Comparison of ENCODE assay signal across 7 cellular contexts in the genomic region with DNA sequence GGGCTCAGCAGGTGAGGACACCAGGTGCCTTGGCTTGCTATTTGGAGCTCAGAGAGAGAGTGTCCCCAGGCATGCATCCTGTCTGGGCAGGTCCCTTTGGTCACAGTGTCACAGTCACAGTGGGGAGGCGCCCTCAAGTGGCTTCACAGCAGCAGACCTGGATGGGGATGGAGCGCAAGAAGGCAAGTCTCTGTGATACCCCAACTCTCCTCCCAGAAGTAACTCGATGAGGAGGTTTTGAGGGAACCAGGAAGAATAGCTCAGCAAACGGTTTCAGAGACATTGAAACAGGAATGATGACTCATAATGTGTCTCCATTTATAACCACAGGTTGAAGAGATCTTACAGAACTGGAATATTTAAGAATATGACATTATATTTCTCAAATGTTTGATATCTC.
A peak's percentile ranks its signal among the peaks of the same experiment; 100 is the strongest.
DNase-seq lines count a peak whose midpoint lies in the region; ATAC-seq and TF ChIP-seq lines count a peak whose summit lies in the region.

No MANE protein-coding gene starts in this region.

- intact Hi-C loops in left cardiac atrium (cut with DNase I): loop anchor here in 1 of 2 donors (2.0 kb wide), 1 partner anchor 132 kb away; no protein-coding TSS in a partner anchor

- peaks cover 6% of the 10 kb centered on the region for H3K4me1 Mint-ChIP-seq in activated CD8-positive, alpha-beta memory T cell treated with anti-CD3 and anti-CD28 coated beads, Interleukin-2, amount 10 ng/mL, durations not matched to agents 7 days and 5 days
- H3K4me1 Mint-ChIP-seq in CD8-positive, alpha-beta memory T cell: no peaks in the 10 kb centered on the region

- no peak overlapping the region for H3K4me3 Mint-ChIP-seq in activated CD8-positive, alpha-beta memory T cell treated with anti-CD3 and anti-CD28 coated beads, Interleukin-2, amount 10 ng/mL, durations not matched to agents 7 days and 5 days
- no peak overlapping the region for H3K4me3 Mint-ChIP-seq in CD8-positive, alpha-beta memory T cell

- H3K9me3 Mint-ChIP-seq in activated CD8-positive, alpha-beta memory T cell treated with anti-CD3 and anti-CD28 coated beads, Interleukin-2, amount 10 ng/mL, durations not matched to agents 7 days and 5 days (ENCODE audit: low read depth): no peaks in the 10 kb centered on the region
- peaks cover 0 to 5% (median 0%) of the 10 kb centered on the region in 5 donors for H3K9me3 Mint-ChIP-seq in CD8-positive, alpha-beta memory T cell

- no peak overlapping the region for H3K27ac Mint-ChIP-seq in activated CD8-positive, alpha-beta memory T cell treated with anti-CD3 and anti-CD28 coated beads, Interleukin-2, amount 10 ng/mL, durations not matched to agents 7 days and 5 days
- H3K27ac Mint-ChIP-seq in CD8-positive, alpha-beta memory T cell: no peak overlapping the region

- CTCF ChIA-PET in activated CD8-positive, alpha-beta memory T cell treated with anti-CD3 and anti-CD28 coated beads, Interleukin-2, amount 10 ng/mL, durations not matched to agents 7 days and 5 days (lab: Charles Lee): interaction anchor here (0.8 to 2.5 kb wide), 4 partner anchors 14 to 167 kb away, joined by 3 to 13 read pairs (median 4); no protein-coding TSS in a partner anchor
- CTCF ChIA-PET in CD8-positive, alpha-beta memory T cell (lab: Charles Lee): no interaction called here

- POLR2A ChIA-PET in CD8-positive, alpha-beta memory T cell (lab: Charles Lee): no interaction called here

- no peak overlapping the region for H3K4me3 ChIP-seq in GM12865 (ENCODE audit: low read depth, low read length)
- no peak overlapping the region for H3K4me3 ChIP-seq in CD8-positive, alpha-beta memory T cell (ENCODE audit: low read length)

- H3K27me3 ChIP-seq in CD8-positive, alpha-beta memory T cell (ENCODE audit: insufficient read depth, low read length, poor library complexity, severe bottlenecking): peaks cover 4% of the 10 kb centered on the region

- no peaks in the 10 kb centered on the region for H3K36me3 Mint-ChIP-seq in activated CD8-positive, alpha-beta memory T cell treated with anti-CD3 and anti-CD28 coated beads, Interleukin-2, amount 10 ng/mL, durations not matched to agents 7 days and 5 days
- H3K36me3 Mint-ChIP-seq in CD8-positive, alpha-beta memory T cell: no peaks in the 10 kb centered on the region

- TF ChIP-seq CTCF in GM12865 (IDR thresholded peaks at IDR 0.05; ENCODE audit: insufficient read depth, low read depth, low read length, missing control alignments): peak; percentile 76

- peak; percentile 87 for ATAC-seq in GM21526 (IDR thresholded peaks at IDR 0.05; ENCODE audit: low FRiP score, unreplicated experiment)
- ATAC-seq in activated CD8-positive, alpha-beta memory T cell treated with anti-CD3 and anti-CD28 coated beads, Interleukin-2, amount 10 ng/mL, durations not matched to agents 7 days and 5 days: peak; percentile 72
- ATAC-seq in left cardiac atrium: peak; percentile 62 to 71

- no peaks in the 10 kb centered on the region for H3K36me3 ChIP-seq in CD8-positive, alpha-beta memory T cell (ENCODE audit: insufficient read depth, low read length)

- no peaks in the 10 kb centered on the region for H3K9me3 ChIP-seq in CD8-positive, alpha-beta memory T cell (ENCODE audit: low read length)

- DNase-seq in GM12865 (ENCODE audit: low read depth): peak; percentile 81
- peak in 43 of 76 experiments; percentile 3 to 56 (median 17) for DNase-seq in HUDEP-2 (lab: John Stamatoyannopoulos, UW; ENCODE audit: unreplicated experiment in 76 of 76)
- DNase-seq in activated CD8-positive, alpha-beta memory T cell treated with anti-CD3 and anti-CD28 coated beads, Interleukin-2, amount 10 ng/mL, durations not matched to agents 7 days and 5 days: peak; percentile 71
- peak; percentile 31 for DNase-seq in left cardiac atrium
- peak; percentile 8 to 13 for DNase-seq in stimulated activated CD8-positive, alpha-beta memory T cell treated with anti-CD3 and anti-CD28 coated beads, Interleukin-2, amount 100 ng/mL, for 48 hours (ENCODE audit: low read depth in 2 of 2)
- no peak for DNase-seq in CD8-positive, alpha-beta memory T cell

- peaks cover 34% of the 10 kb centered on the region for H3K27me3 Mint-ChIP-seq in activated CD8-positive, alpha-beta memory T cell treated with anti-CD3 and anti-CD28 coated beads, Interleukin-2, amount 10 ng/mL, durations not matched to agents 7 days and 5 days
- peaks cover 5 to 38% of the 10 kb centered on the region in 2 donors for H3K27me3 Mint-ChIP-seq in CD8-positive, alpha-beta memory T cell

- H3K4me1 ChIP-seq in CD8-positive, alpha-beta memory T cell (ENCODE audit: insufficient read depth, low read length): no peaks in the 10 kb centered on the region

- H3K27ac ChIP-seq in CD8-positive, alpha-beta memory T cell (ENCODE audit: low read depth, low read length): no peak overlapping the region

Comparison
In these comparisons a context has a peak if more than half of its experiments do, and no peak if none do; other contexts are left out.
1. DNase-seq: peak in GM12865 (single experiment), HUDEP-2 (43 of 76), activated CD8-positive, alpha-beta memory T cell treated with anti-CD3 and anti-CD28 coated beads, Interleukin-2, amount 10 ng/mL, durations not matched to agents 7 days and 5 days (single experiment), left cardiac atrium (single experiment) and stimulated activated CD8-positive, alpha-beta memory T cell treated with anti-CD3 and anti-CD28 coated beads, Interleukin-2, amount 100 ng/mL, for 48 hours (2 of 2); none in CD8-positive, alpha-beta memory T cell (0 of 5).
2. Peak in every context shown above with its lines, with median percentiles within 50 percentile points of each other: ATAC-seq.